In genomic region chr2:64128943-64129391, GRCh38 we compare ENCODE assay signal across 18 cellular contexts. TPM values are rescaled to one million over a fixed set of nuclear protein-coding genes. Genes with fewer than 3 reads are reported as not detected.
DNase-seq lines count a peak whose midpoint lies in the region; ATAC-seq, FAIRE-seq and TF ChIP-seq lines count a peak whose summit lies in the region.
"Had no signal": no experiment of that assay in that cellular context is flagged by ENCODE, and none has a peak within 500 bp of the region (broad histone marks: within the 10 kb centered on the region; RNA-seq: fewer than 3 reads in every experiment).

No MANE protein-coding gene starts in this region.

- H3K4me1 ChIP-seq in CD4-positive, CD25-positive, alpha-beta regulatory T cell (ENCODE audit: control insufficient read depth, insufficient read depth, low read length, poor library complexity, severe bottlenecking), result peaks cover 67% of the 10 kb centered on the region
- peaks cover 20% of the 10 kb centered on the region for H3K4me1 ChIP-seq in keratinocyte (ENCODE audit: control insufficient read depth, extremely low read depth, insufficient read depth, low read length)
- H3K4me1 ChIP-seq in CD8-positive, alpha-beta T cell (ENCODE audit: insufficient read depth, low read length), result peaks cover 7% of the 10 kb centered on the region

- H2AFZ ChIP-seq in keratinocyte (ENCODE audit: control insufficient read depth, low read length), result no peak overlapping the region
- H2AFZ ChIP-seq: parathyroid adenoma had no signal

- no peaks in the 10 kb centered on the region for H3K27me3 Mint-ChIP-seq in CD4-positive, CD25-positive, alpha-beta regulatory T cell
- no peaks in the 10 kb centered on the region for H3K27me3 Mint-ChIP-seq in activated naive CD8-positive, alpha-beta T cell treated with anti-CD3 and anti-CD28 coated beads, Interleukin-2, amount 50 U/mL, for 24 hours
- H3K27me3 Mint-ChIP-seq in CD8-positive, alpha-beta T cell (ENCODE audit: low read depth), result no peaks in the 10 kb centered on the region
- H3K27me3 Mint-ChIP-seq: B cell had no signal

- no peak overlapping the region for H3K27ac ChIP-seq in CD4-positive, CD25-positive, alpha-beta regulatory T cell (ENCODE audit: insufficient read depth, low read length, poor library complexity, severe bottlenecking)
- no peak overlapping the region for H3K27ac ChIP-seq in keratinocyte (ENCODE audit: control insufficient read depth, insufficient read depth, low read length)
- H3K27ac ChIP-seq in CD8-positive, alpha-beta T cell (ENCODE audit: low read depth, low read length), result no peak overlapping the region
- H3K27ac ChIP-seq: parathyroid adenoma, SK-N-MC, skin epidermis, stomach had no signal

- intact Hi-C loops in CD8-positive, alpha-beta T cell (cut with DNase I, micrococcal nuclease), result loop anchor here in 1 of 2 experiments (1.0 kb wide), 1 partner anchor 40 kb away; no protein-coding TSS in a partner anchor

- peaks cover 15% of the 10 kb centered on the region for H3K36me3 Mint-ChIP-seq in CD4-positive, CD25-positive, alpha-beta regulatory T cell
- peaks cover 16% of the 10 kb centered on the region for H3K36me3 Mint-ChIP-seq in activated naive CD8-positive, alpha-beta T cell treated with anti-CD3 and anti-CD28 coated beads, Interleukin-2, amount 50 U/mL, for 24 hours (ENCODE audit: low read depth)
- H3K36me3 Mint-ChIP-seq in CD8-positive, alpha-beta T cell, result peaks cover 4% of the 10 kb centered on the region

- no peak overlapping the region for H3K4me2 ChIP-seq in keratinocyte (ENCODE audit: control insufficient read depth, extremely low read depth, insufficient read depth, low read depth, low read length)

- dilution Hi-C loops in keratinocyte (cut with MboI; ENCODE audit: extremely low pct_ligation_motif_present, low sequenced_read_pairs), result no loop called here

- H3K9me3 Mint-ChIP-seq in CD4-positive, CD25-positive, alpha-beta regulatory T cell, result no peaks in the 10 kb centered on the region
- H3K9me3 Mint-ChIP-seq in activated naive CD8-positive, alpha-beta T cell treated with anti-CD3 and anti-CD28 coated beads, Interleukin-2, amount 50 U/mL, for 24 hours, result no peaks in the 10 kb centered on the region
- H3K9me3 Mint-ChIP-seq in CD8-positive, alpha-beta T cell, result no peaks in the 10 kb centered on the region

- no peaks in the 10 kb centered on the region for H3K9me3 ChIP-seq in CD4-positive, CD25-positive, alpha-beta regulatory T cell (ENCODE audit: control insufficient read depth in 2 of 2, low read length in 2 of 2)
- H3K9me3 ChIP-seq in keratinocyte (ENCODE audit: control insufficient read depth, low read depth, low read length), result no peaks in the 10 kb centered on the region
- H3K9me3 ChIP-seq in CD8-positive, alpha-beta T cell (ENCODE audit: low read length), result no peaks in the 10 kb centered on the region
- H3K9me3 ChIP-seq: stomach had no signal

- H3K4me3 ChIP-seq in CD4-positive, CD25-positive, alpha-beta regulatory T cell (ENCODE audit: low read depth, low read length), result peak overlapping the region; percentile 34
- H3K4me3 ChIP-seq in keratinocyte (ENCODE audit: control insufficient read depth in 2 of 3, extremely low read depth in 1 of 3, insufficient read depth in 2 of 3, low read depth in 1 of 3, low read length in 3 of 3), result no peak overlapping the region
- H3K4me3 ChIP-seq in CD8-positive, alpha-beta T cell (ENCODE audit: low read depth, low read length), result no peak overlapping the region
- H3K4me3 ChIP-seq: SK-N-MC, skin epidermis, stomach had no signal

- peaks cover 60 to 89% (median 72%) of the 10 kb centered on the region in 4 donors for H3K4me1 Mint-ChIP-seq in CD4-positive, CD25-positive, alpha-beta regulatory T cell
- peaks cover 78% of the 10 kb centered on the region for H3K4me1 Mint-ChIP-seq in activated naive CD8-positive, alpha-beta T cell treated with anti-CD3 and anti-CD28 coated beads, Interleukin-2, amount 50 U/mL, for 24 hours
- H3K4me1 Mint-ChIP-seq in CD8-positive, alpha-beta T cell (ENCODE audit: low read depth), result peaks cover 62% of the 10 kb centered on the region

- no peaks in the 10 kb centered on the region for H3K27me3 ChIP-seq in CD4-positive, CD25-positive, alpha-beta regulatory T cell (ENCODE audit: control insufficient read depth, insufficient read depth, low read length)
- no peaks in the 10 kb centered on the region for H3K27me3 ChIP-seq in keratinocyte (ENCODE audit: control insufficient read depth, extremely low read depth, insufficient read depth, low read length)
- H3K27me3 ChIP-seq in CD8-positive, alpha-beta T cell (ENCODE audit: insufficient read depth, low read length), result no peaks in the 10 kb centered on the region
- H3K27me3 ChIP-seq: stomach had no signal

- no peak for TF ChIP-seq POLR2A in GM12891 (IDR thresholded peaks at IDR 0.05; ENCODE audit: low read depth, low read length)

- H4K20me1 ChIP-seq in keratinocyte (ENCODE audit: control insufficient read depth, extremely low read depth, insufficient read depth, low read length), result no peaks in the 10 kb centered on the region

- no peak overlapping the region for H3K9ac ChIP-seq in keratinocyte (ENCODE audit: control insufficient read depth, extremely low read depth, insufficient read depth, low read length)
- H3K9ac ChIP-seq: parathyroid adenoma had no signal

- no peak for ATAC-seq in CD4-positive, CD25-positive, alpha-beta regulatory T cell (ENCODE audit: low read depth in 2 of 2)
- peak; percentile 53 for ATAC-seq in activated naive CD8-positive, alpha-beta T cell treated with anti-CD3 and anti-CD28 coated beads, Interleukin-2, amount 50 U/mL, for 24 hours
- ATAC-seq in CD8-positive, alpha-beta T cell, result no peak
- no peak for ATAC-seq in GM18868 (IDR thresholded peaks at IDR 0.05; ENCODE audit: unreplicated experiment)

- H3K27ac Mint-ChIP-seq in CD4-positive, CD25-positive, alpha-beta regulatory T cell, result no peak overlapping the region
- peak overlapping the region; percentile 94 for H3K27ac Mint-ChIP-seq in activated naive CD8-positive, alpha-beta T cell treated with anti-CD3 and anti-CD28 coated beads, Interleukin-2, amount 50 U/mL, for 24 hours
- no peak overlapping the region for H3K27ac Mint-ChIP-seq in CD8-positive, alpha-beta T cell
- H3K27ac Mint-ChIP-seq: B cell had no signal

- peak; percentile 78 for FAIRE-seq in GM12891 (lab: Jason Lieb, UNC)
- peak; percentile 39 for FAIRE-seq in keratinocyte (lab: Jason Lieb, UNC)

- POLR2A ChIA-PET in CD8-positive, alpha-beta T cell (lab: Charles Lee), result interaction anchor here (0.5 kb wide), 1 partner anchor 83 kb away, joined by 3 read pairs; no protein-coding TSS in a partner anchor

- no peak for TF ChIP-seq CTCF in keratinocyte (optimal IDR thresholded peaks at IDR 0.05 in 1 of 3, IDR thresholded peaks at IDR 0.05 in 1 of 3, conservative IDR thresholded peaks at IDR 0.05 in 1 of 3; ENCODE audit: extremely low read depth in 1 of 3, insufficient read depth in 2 of 3, low read length in 3 of 3)
- no peak for TF ChIP-seq CTCF in CD8-positive, alpha-beta T cell (IDR thresholded peaks at IDR 0.05)

- peaks cover 2% of the 10 kb centered on the region for H3K36me3 ChIP-seq in CD4-positive, CD25-positive, alpha-beta regulatory T cell (ENCODE audit: control insufficient read depth, insufficient read depth, low read length)
- H3K36me3 ChIP-seq in keratinocyte (ENCODE audit: control insufficient read depth in 2 of 2, extremely low read depth in 1 of 2, insufficient read depth in 2 of 2, low read length in 2 of 2), result no peaks in the 10 kb centered on the region
- no peaks in the 10 kb centered on the region for H3K36me3 ChIP-seq in CD8-positive, alpha-beta T cell (ENCODE audit: insufficient read depth, low read length)
- H3K36me3 ChIP-seq: stomach had no signal

- H3K79me2 ChIP-seq in keratinocyte (ENCODE audit: control insufficient read depth, insufficient read depth, low read length), result peaks cover 80% of the 10 kb centered on the region

- no peak for DNase-seq in CD4-positive, CD25-positive, alpha-beta regulatory T cell
- no peak for DNase-seq in GM12891 (ENCODE audit: insufficient read length, low spot score)
- no peak for DNase-seq in activated naive CD8-positive, alpha-beta T cell treated with anti-CD3 and anti-CD28 coated beads, Interleukin-2, amount 50 U/mL, for 24 hours
- DNase-seq in keratinocyte (ENCODE audit: low read depth, low spot score), result no peak
- no peak for DNase-seq in NCI-H1436 treated with DMSO at 0.1 percent for 48 hours (lab: John Stamatoyannopoulos, UW)
- DNase-seq in NCI-H1105 treated with DMSO at 0.1 percent for 48 hours (lab: John Stamatoyannopoulos, UW), result no peak
- DNase-seq in CD8-positive, alpha-beta T cell, result no peak
- DNase-seq: DMS79, Kasumi-1, kidney glomerular epithelial cell, NCI-H1436, NCI-H345, stomach had no signal

- H3K9me1 ChIP-seq in keratinocyte (ENCODE audit: control insufficient read depth, extremely low read depth, insufficient read depth, low read length), result no peaks in the 10 kb centered on the region

- CTCF ChIA-PET in CD8-positive, alpha-beta T cell (lab: Charles Lee), result no interaction called here

- H3K4me3 Mint-ChIP-seq in CD4-positive, CD25-positive, alpha-beta regulatory T cell, result peak overlapping the region in 2 of 4 donors; percentile 12 to 35
- peak overlapping the region; percentile 63 for H3K4me3 Mint-ChIP-seq in activated naive CD8-positive, alpha-beta T cell treated with anti-CD3 and anti-CD28 coated beads, Interleukin-2, amount 50 U/mL, for 24 hours
- no peak overlapping the region for H3K4me3 Mint-ChIP-seq in CD8-positive, alpha-beta T cell
- H3K4me3 Mint-ChIP-seq: B cell had no signal

TF ChIP-seq in GM12891, 5 proteins besides CTCF, POLR2A, EP300 and RAD21:
- TF ChIP-seq POLR2AphosphoS5 (IDR thresholded peaks at IDR 0.05; ENCODE audit: low read depth, low read length), result no peak
- no peak for TF ChIP-seq PAX5 (IDR thresholded peaks at IDR 0.05; ENCODE audit: insufficient read depth, low read length, severe bottlenecking)
- TF ChIP-seq SPI1 (IDR thresholded peaks at IDR 0.05; ENCODE audit: low read depth, low read length), result no peak
- no peak for TF ChIP-seq TAF1 (IDR thresholded peaks at IDR 0.05; ENCODE audit: low read depth, low read length)
- no peak for TF ChIP-seq POU2F2 (IDR thresholded peaks at IDR 0.05; ENCODE audit: low read depth, low read length)

RNA-seq across cellular contexts. Expression of gene PELI1, which starts 15.3 kb away (rescaled TPM):
- total RNA-seq in CD4-positive, CD25-positive, alpha-beta regulatory T cell, result 405 TPM
- polyA plus RNA-seq in CD4-positive, CD25-positive, alpha-beta regulatory T cell, result 10 to 100 TPM; 32.9 to 39.8 (median 33.8) TPM
- 16.7 TPM for polyA plus RNA-seq in GM12891 (2012; ENCODE audit: low read depth, missing spikeins)
- 14.1 to 21.2 TPM (median 17.0 TPM) in 3 replicates for polyA plus RNA-seq in keratinocyte
- 24.6 TPM for polyA plus RNA-seq in keratinocyte (2011; ENCODE audit: low read depth)
- 11.1 and 18.0 TPM in 2 replicates for polyA plus RNA-seq in keratinocyte (2011; cell fraction: cytosol; rRNA removed)
- 18.2 and 22.7 TPM in 2 replicates for polyA plus RNA-seq in keratinocyte (2011; cell fraction: nucleus; rRNA removed)
- polyA plus RNA-seq in keratinocyte (2012; ENCODE audit: low replicate concordance), result 10.1 and 30.1 TPM in 2 replicates
- 3.6 to 21.1 TPM (median 13.4 TPM) in 3 replicates for polyA minus RNA-seq in keratinocyte
- polyA minus RNA-seq in keratinocyte (2011; cell fraction: cytosol; rRNA and poly(A)+ RNA removed), result 21.7 TPM
- polyA minus RNA-seq in keratinocyte (2011; cell fraction: nucleus; rRNA and poly(A)+ RNA removed), result 16.0 and 24.6 TPM in 2 replicates
- total RNA-seq in CD8-positive, alpha-beta T cell, result 100 to 1,000 TPM; 213 to 216 TPM
